ENCODE assay signal across 23 cellular contexts in the genomic region with DNA sequence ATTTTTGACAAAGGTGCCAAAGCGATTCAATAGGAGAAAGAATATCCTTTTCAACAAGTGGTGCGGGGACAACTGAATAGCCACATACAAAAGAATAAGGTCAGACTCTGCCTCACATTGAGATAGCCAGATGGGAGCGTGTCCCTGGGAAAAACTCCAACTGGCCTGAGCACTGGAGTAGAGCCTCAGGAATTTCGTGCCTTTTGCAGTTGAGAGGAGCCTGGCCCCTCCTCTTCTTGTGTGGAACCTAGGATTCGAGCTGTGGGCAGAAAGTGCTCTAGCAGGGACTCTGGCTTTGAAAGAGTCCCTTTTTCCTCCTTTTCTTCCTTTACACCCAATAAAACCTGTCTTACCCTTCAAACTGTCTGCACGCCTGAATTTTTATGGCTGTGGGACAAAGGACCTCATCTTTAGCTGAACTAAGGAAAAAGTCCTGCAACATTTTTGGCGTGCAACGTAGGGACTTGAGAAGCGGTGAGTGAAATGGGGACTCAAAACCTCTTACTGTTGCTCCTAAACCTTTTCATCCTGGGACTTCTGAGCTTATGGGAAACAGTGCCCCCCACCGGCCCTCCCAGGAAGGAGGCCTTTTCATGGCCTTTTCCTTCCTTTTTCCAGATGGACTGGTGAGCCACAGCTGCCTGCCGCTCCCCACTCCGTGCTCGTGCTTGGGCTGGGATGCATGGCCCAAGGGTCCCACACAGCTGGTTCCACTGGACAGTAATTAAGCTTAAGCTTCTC.
DNase-seq lines count a peak whose midpoint lies in the region; TF ChIP-seq lines count a peak whose summit lies in the region.
"Had no signal": no experiment of that assay in that cellular context is flagged by ENCODE, and none has a peak within 500 bp of the region (broad histone marks: within the 10 kb centered on the region; RNA-seq: fewer than 3 reads in every experiment).

No MANE protein-coding gene starts in this region.

- TF ChIP-seq CTCF in epithelial cell of proximal tubule (conservative IDR thresholded peaks at IDR 0.05; ENCODE audit: low read depth, low read length) = peak; percentile 35

- H3K18ac ChIP-seq in neuronal stem cell (ENCODE audit: low read length) = peak overlapping the region; percentile 2

- H3K27me3 Mint-ChIP-seq in activated T-cell treated with anti-CD3 and anti-CD28 coated beads, Interleukin-2, amount 50 U/mL, for 24 hours = peaks cover 80% of the 10 kb centered on the region
- H3K27me3 Mint-ChIP-seq: stimulated activated naive CD8-positive, alpha-beta T cell treated with anti-CD3 and anti-CD28 coated beads, Interleukin-15, Interleukin-2, amounts not matched to agents 100 ng/mL and 50 ng/mL, for 24 hours had no signal

- H2AFZ ChIP-seq in neuronal stem cell (ENCODE audit: low read length) = no peak overlapping the region

- no peak overlapping the region for H4K91ac ChIP-seq in neuronal stem cell (ENCODE audit: low read depth, low read length, poor library complexity)

- no peak overlapping the region for H3K4me3 Mint-ChIP-seq in activated T-cell treated with anti-CD3 and anti-CD28 coated beads, Interleukin-2, amount 50 U/mL, for 24 hours
- H3K4me3 Mint-ChIP-seq: effector memory CD8-positive, alpha-beta T cell; natural killer cell; stimulated activated naive CD8-positive, alpha-beta T cell treated with anti-CD3 and anti-CD28 coated beads, Interleukin-15, Interleukin-2, amounts not matched to agents 100 ng/mL and 50 ng/mL, for 24 hours had no signal

- H3K27me3 ChIP-seq in neuronal stem cell (ENCODE audit: control insufficient read depth in 3 of 3, insufficient read depth in 3 of 3, low read depth in 1 of 3, low read length in 3 of 3) = no peaks in the 10 kb centered on the region
- H3K27me3 ChIP-seq: upper lobe of left lung had no signal

- no CpG with 5 or more reads among the region's 13 CpGs for WGBS in neuronal stem cell (ENCODE audit: extremely low coverage in 2 of 2, insufficient read length in 2 of 2, insufficient replicate concordance in 1 of 2), 2 donors

- H3K9me3 ChIP-seq in neuronal stem cell (replicated peaks in 1 of 2; ENCODE audit: control insufficient read depth in 2 of 2, insufficient read depth in 1 of 2, low read depth in 1 of 2, low read length in 2 of 2) = no peaks in the 10 kb centered on the region
- H3K9me3 ChIP-seq: BLaER1 treated with 17β-estradiol and CSF1 and Interleukin-3, amounts not matched to agents 10 nM and 100 nM; heart right ventricle; upper lobe of left lung had no signal

- H3K23ac ChIP-seq in neuronal stem cell (ENCODE audit: low read depth, low read length, poor library complexity) = no peak overlapping the region

- H3K4me1 Mint-ChIP-seq in activated T-cell treated with anti-CD3 and anti-CD28 coated beads, Interleukin-2, amount 50 U/mL, for 24 hours (ENCODE audit: low read depth) = no peaks in the 10 kb centered on the region
- H3K4me1 Mint-ChIP-seq: natural killer cell had no signal

- H3K36me3 Mint-ChIP-seq in activated T-cell treated with anti-CD3 and anti-CD28 coated beads, Interleukin-2, amount 50 U/mL, for 24 hours (ENCODE audit: low read depth) = no peaks in the 10 kb centered on the region
- H3K36me3 Mint-ChIP-seq: natural killer cell had no signal

- peak overlapping the region; percentile 83 for H3K27ac ChIP-seq in neuronal stem cell (replicated peaks; ENCODE audit: low read length)
- H3K27ac ChIP-seq: BLaER1 treated with 17β-estradiol and CSF1 and Interleukin-3, amounts not matched to agents 10 nM and 100 nM; heart right ventricle; upper lobe of left lung had no signal

- no peak overlapping the region for H3K14ac ChIP-seq in neuronal stem cell (ENCODE audit: low read length)

- H3K9ac ChIP-seq in neuronal stem cell (ENCODE audit: low read depth, low read length, poor library complexity) = no peak overlapping the region
- H3K9ac ChIP-seq: BLaER1 treated with 17β-estradiol and CSF1 and Interleukin-3, amounts not matched to agents 10 nM and 100 nM had no signal

- H2BK12ac ChIP-seq in neuronal stem cell (ENCODE audit: low read length) = no peak overlapping the region

- no peak overlapping the region for H2BK120ac ChIP-seq in neuronal stem cell (ENCODE audit: low read depth, low read length)

- peak; percentile 13 for DNase-seq in DMS 273 (lab: John Stamatoyannopoulos, UW; ENCODE audit: unreplicated experiment)
- DNase-seq in DMS 273 treated with DMSO at 0.1 percent for 48 hours (lab: John Stamatoyannopoulos, UW) = no peak
- DNase-seq in HT1080 (ENCODE audit: low read depth) = peak; percentile 1
- DNase-seq in epithelial cell of proximal tubule (ENCODE audit: low read depth) = no peak
- no peak for DNase-seq in neuronal stem cell (ENCODE audit: low spot score)
- DNase-seq in activated gamma-delta T cell (lab: John Stamatoyannopoulos, UW) = no peak
- no peak for DNase-seq in activated T-cell treated with anti-CD3 and anti-CD28 coated beads, Interleukin-2, amount 50 U/mL, for 24 hours
- no peak for DNase-seq in NCI-H524 treated with DMSO at 0.1 percent for 48 hours (lab: John Stamatoyannopoulos, UW)
- DNase-seq: 8988T; activated gamma-delta T cell treated with Interleukin-2 at 50 U/mL for 16 hours; amygdala; effector memory CD8-positive, alpha-beta T cell; heart right ventricle; natural killer cell; NCI-H1092 treated with DMSO at 0.1 percent for 48 hours; NCI-H2081; NCI-H524; posterior cingulate gyrus; SHP77; T-helper 1 cell; upper lobe of left lung had no signal

- peaks cover 0 to 2% of the 10 kb centered on the region in 2 donors for H3K4me1 ChIP-seq in neuronal stem cell (ENCODE audit: control insufficient read depth in 2 of 2, insufficient read depth in 1 of 2, low read depth in 1 of 2, low read length in 2 of 2)
- H3K4me1 ChIP-seq: BLaER1 treated with 17β-estradiol and CSF1 and Interleukin-3, amounts not matched to agents 10 nM and 100 nM; heart right ventricle; upper lobe of left lung had no signal

- H2AK5ac ChIP-seq in neuronal stem cell (ENCODE audit: low read depth, low read length) = no peak overlapping the region

- no peaks in the 10 kb centered on the region for H3K79me1 ChIP-seq in neuronal stem cell (ENCODE audit: low read depth, low read length)

- no peak overlapping the region for H3K27ac Mint-ChIP-seq in activated T-cell treated with anti-CD3 and anti-CD28 coated beads, Interleukin-2, amount 50 U/mL, for 24 hours
- H3K27ac Mint-ChIP-seq: effector memory CD8-positive, alpha-beta T cell; natural killer cell; stimulated activated naive CD8-positive, alpha-beta T cell treated with anti-CD3 and anti-CD28 coated beads, Interleukin-15, Interleukin-2, amounts not matched to agents 100 ng/mL and 50 ng/mL, for 24 hours had no signal

- H2BK5ac ChIP-seq in neuronal stem cell (ENCODE audit: low read length) = no peak overlapping the region

- no peaks in the 10 kb centered on the region for H3K9me3 Mint-ChIP-seq in activated T-cell treated with anti-CD3 and anti-CD28 coated beads, Interleukin-2, amount 50 U/mL, for 24 hours
- H3K9me3 Mint-ChIP-seq: effector memory CD8-positive, alpha-beta T cell; natural killer cell; stimulated activated naive CD8-positive, alpha-beta T cell treated with anti-CD3 and anti-CD28 coated beads, Interleukin-15, Interleukin-2, amounts not matched to agents 100 ng/mL and 50 ng/mL, for 24 hours had no signal

- no peak overlapping the region for H2BK15ac ChIP-seq in neuronal stem cell (ENCODE audit: low read length)

- H3K36me3 ChIP-seq in neuronal stem cell (replicated peaks in 1 of 2; ENCODE audit: control insufficient read depth in 2 of 2, insufficient read depth in 2 of 2, low read length in 2 of 2) = no peaks in the 10 kb centered on the region
- H3K36me3 ChIP-seq: BLaER1 treated with 17β-estradiol and CSF1 and Interleukin-3, amounts not matched to agents 10 nM and 100 nM; heart right ventricle; upper lobe of left lung had no signal

- no peak overlapping the region for H3K4me3 ChIP-seq in epithelial cell of proximal tubule (ENCODE audit: low read depth, low read length)
- no peak overlapping the region for H3K4me3 ChIP-seq in neuronal stem cell (ENCODE audit: low read length in 2 of 2)
- H3K4me3 ChIP-seq: BLaER1 treated with 17β-estradiol and CSF1 and Interleukin-3, amounts not matched to agents 10 nM and 100 nM; heart right ventricle; upper lobe of left lung had no signal

- no peak overlapping the region for H3K4me2 ChIP-seq in neuronal stem cell (ENCODE audit: insufficient read depth, low read length, poor library complexity, severe bottlenecking)
- H3K4me2 ChIP-seq: BLaER1 treated with 17β-estradiol and CSF1 and Interleukin-3, amounts not matched to agents 10 nM and 100 nM had no signal

- no peak overlapping the region for H3K4ac ChIP-seq in neuronal stem cell (ENCODE audit: low read length)

- no peak overlapping the region for H4K8ac ChIP-seq in neuronal stem cell (ENCODE audit: low read depth, low read length)

Comparison
In these comparisons a context has a peak if more than half of its experiments do, and no peak if none do; other contexts are left out.
1. DNase-seq: peak in DMS 273 (single experiment) and HT1080 (single experiment); none in DMS 273 treated with DMSO at 0.1 percent for 48 hours (single experiment), epithelial cell of proximal tubule (single experiment), neuronal stem cell (single experiment), activated gamma-delta T cell (single experiment), activated T-cell treated with anti-CD3 and anti-CD28 coated beads, Interleukin-2, amount 50 U/mL, for 24 hours (single experiment) and NCI-H524 treated with DMSO at 0.1 percent for 48 hours (single experiment).